ENCODE assay signal across 18 cellular contexts in genomic region chr5:147396070-147396469, GRCh38.
DNase-seq lines count a peak whose midpoint lies in the region; ATAC-seq and TF ChIP-seq lines count a peak whose summit lies in the region.
"Had no signal": no experiment of that assay in that cellular context is flagged by ENCODE, and none has a peak within 500 bp of the region (broad histone marks: within the 10 kb centered on the region; RNA-seq: fewer than 3 reads in every experiment).

No MANE protein-coding gene starts in this region.

- H3K9me3 Mint-ChIP-seq in natural killer cell treated with Interleukin-12 subunit alpha and Interleukin-12 subunit beta and Interleukin-15 and Interleukin-18, amount 100 ng/mL, for 72 hours, result no peaks in the 10 kb centered on the region
- no peaks in the 10 kb centered on the region for H3K9me3 Mint-ChIP-seq in natural killer cell
- H3K9me3 Mint-ChIP-seq in osteocyte (ENCODE audit: unreplicated experiment), result no peaks in the 10 kb centered on the region
- H3K9me3 Mint-ChIP-seq: activated naive CD4-positive, alpha-beta T cell treated with anti-CD3 and anti-CD28 coated beads, Interleukin-2, amount 10 ng/mL, durations not matched to agents 7 days and 5 days; dendritic cell treated with granulocyte-macrophage colony-stimulating factor and Interleukin-4, amounts not matched to agents 40 ng/mL and 50 ng/mL, for 4 days; stimulated activated naive B cell treated with anti-CD40 and anti-IgM and Interleukin-4, amounts not matched to agents 10 μg/mL and 1 μg/mL and 100 μg/mL, for 72 hours had no signal

- intact Hi-C loops in natural killer cell (cut with micrococcal nuclease), result no loop called here
- intact Hi-C loops in aorta (cut with DNase I), result no loop called here
- intact Hi-C loops in head of caudate nucleus (cut with DNase I), result no loop called here

- H3K27ac Mint-ChIP-seq in natural killer cell treated with Interleukin-12 subunit alpha and Interleukin-12 subunit beta and Interleukin-15 and Interleukin-18, amount 100 ng/mL, for 72 hours, result no peak overlapping the region
- H3K27ac Mint-ChIP-seq in natural killer cell, result no peak overlapping the region
- peak overlapping the region; percentile 36 for H3K27ac Mint-ChIP-seq in osteocyte (ENCODE audit: unreplicated experiment)
- H3K27ac Mint-ChIP-seq: activated naive CD4-positive, alpha-beta T cell treated with anti-CD3 and anti-CD28 coated beads, Interleukin-2, amount 10 ng/mL, durations not matched to agents 7 days and 5 days; dendritic cell treated with granulocyte-macrophage colony-stimulating factor and Interleukin-4, amounts not matched to agents 40 ng/mL and 50 ng/mL, for 4 days; stimulated activated naive B cell treated with anti-CD40 and anti-IgM and Interleukin-4, amounts not matched to agents 10 μg/mL and 1 μg/mL and 100 μg/mL, for 72 hours had no signal

- no peak for DNase-seq in natural killer cell treated with Interleukin-12 subunit alpha and Interleukin-12 subunit beta and Interleukin-15 and Interleukin-18, amount 100 ng/mL, for 72 hours (ENCODE audit: low spot score)
- DNase-seq in natural killer cell, result no peak
- DNase-seq in right atrium auricular region (ENCODE audit: low spot score), result no peak
- no peak for DNase-seq in osteocyte (ENCODE audit: extremely low spot score, unreplicated experiment)
- DNase-seq in aorta, result peak; percentile 59 to 77
- no peak for DNase-seq in head of caudate nucleus
- DNase-seq in effector memory CD4-positive, alpha-beta T cell, result no peak
- DNase-seq: activated naive CD4-positive, alpha-beta T cell treated with anti-CD3 and anti-CD28 coated beads, Interleukin-2, amount 10 ng/mL, durations not matched to agents 7 days and 5 days; DMS153; GOT3; NCI-H1417; stimulated activated naive B cell treated with anti-CD40 and anti-IgM and Interleukin-4, amounts not matched to agents 10 μg/mL and 1 μg/mL and 100 μg/mL, for 72 hours had no signal

- no peaks in the 10 kb centered on the region for H3K4me1 Mint-ChIP-seq in natural killer cell treated with Interleukin-12 subunit alpha and Interleukin-12 subunit beta and Interleukin-15 and Interleukin-18, amount 100 ng/mL, for 72 hours (ENCODE audit: low read depth in 2 of 2)
- peaks cover 7 to 8% of the 10 kb centered on the region in 2 donors for H3K4me1 Mint-ChIP-seq in natural killer cell
- no peaks in the 10 kb centered on the region for H3K4me1 Mint-ChIP-seq in osteocyte (ENCODE audit: unreplicated experiment)
- H3K4me1 Mint-ChIP-seq: activated naive CD4-positive, alpha-beta T cell treated with anti-CD3 and anti-CD28 coated beads, Interleukin-2, amount 10 ng/mL, durations not matched to agents 7 days and 5 days; stimulated activated naive B cell treated with anti-CD40 and anti-IgM and Interleukin-4, amounts not matched to agents 10 μg/mL and 1 μg/mL and 100 μg/mL, for 72 hours had no signal

- TF ChIP-seq CTCF in natural killer cell (IDR thresholded peaks at IDR 0.05), result no peak
- no peak for TF ChIP-seq CTCF in right atrium auricular region (IDR thresholded peaks at IDR 0.05)
- TF ChIP-seq CTCF in osteocyte (IDR thresholded peaks at IDR 0.05), result no peak

- ATAC-seq in natural killer cell treated with Interleukin-12 subunit alpha and Interleukin-12 subunit beta and Interleukin-15 and Interleukin-18, amount 100 ng/mL, for 72 hours, result peak; percentile 50
- no peak for ATAC-seq in natural killer cell
- ATAC-seq in aorta (ENCODE audit: low FRiP score), result peak; percentile 63
- ATAC-seq in GM18870 (IDR thresholded peaks at IDR 0.05; ENCODE audit: unreplicated experiment), result no peak
- ATAC-seq: stimulated activated naive B cell treated with anti-CD40 and anti-IgM and Interleukin-4, amounts not matched to agents 10 μg/mL and 1 μg/mL and 100 μg/mL, for 72 hours had no signal

- peaks cover 0 to 6% of the 10 kb centered on the region in 2 donors for H3K4me1 ChIP-seq in right atrium auricular region
- no peaks in the 10 kb centered on the region for H3K4me1 ChIP-seq in aorta (ENCODE audit: control insufficient read depth in 1 of 2, insufficient read depth in 2 of 2, low read length in 2 of 2)
- H3K4me1 ChIP-seq in effector memory CD4-positive, alpha-beta T cell (ENCODE audit: control insufficient read depth, insufficient read depth, low read length, poor library complexity, severe bottlenecking), result no peaks in the 10 kb centered on the region
- H3K4me1 ChIP-seq: parathyroid adenoma, uterus had no signal

- H3K36me3 Mint-ChIP-seq in natural killer cell treated with Interleukin-12 subunit alpha and Interleukin-12 subunit beta and Interleukin-15 and Interleukin-18, amount 100 ng/mL, for 72 hours, result no peaks in the 10 kb centered on the region
- H3K36me3 Mint-ChIP-seq in natural killer cell (no peaks in the 10 kb centered on the region), osteocyte (ENCODE audit: unreplicated experiment) (peaks cover 49% of the 10 kb centered on the region)
- H3K36me3 Mint-ChIP-seq: activated naive CD4-positive, alpha-beta T cell treated with anti-CD3 and anti-CD28 coated beads, Interleukin-2, amount 10 ng/mL, durations not matched to agents 7 days and 5 days; stimulated activated naive B cell treated with anti-CD40 and anti-IgM and Interleukin-4, amounts not matched to agents 10 μg/mL and 1 μg/mL and 100 μg/mL, for 72 hours had no signal

- H3K36me3 ChIP-seq in right atrium auricular region (peaks cover 55% of the 10 kb centered on the region), aorta (ENCODE audit: control insufficient read depth in 1 of 2, insufficient read depth in 2 of 2, low read length in 1 of 2) (peaks cover 0 to 18% of the 10 kb centered on the region in 2 donors)
- H3K36me3 ChIP-seq in effector memory CD4-positive, alpha-beta T cell (ENCODE audit: control insufficient read depth, insufficient read depth, low read length), result no peaks in the 10 kb centered on the region
- H3K36me3 ChIP-seq: uterus had no signal

- peaks cover 0 to 29% of the 10 kb centered on the region in 2 donors for H3K27me3 Mint-ChIP-seq in natural killer cell treated with Interleukin-12 subunit alpha and Interleukin-12 subunit beta and Interleukin-15 and Interleukin-18, amount 100 ng/mL, for 72 hours
- peaks cover 3 to 10% of the 10 kb centered on the region in 2 donors for H3K27me3 Mint-ChIP-seq in natural killer cell (ENCODE audit: low read depth in 2 of 2)
- H3K27me3 Mint-ChIP-seq in osteocyte (ENCODE audit: unreplicated experiment), result no peaks in the 10 kb centered on the region
- H3K27me3 Mint-ChIP-seq: activated naive CD4-positive, alpha-beta T cell treated with anti-CD3 and anti-CD28 coated beads, Interleukin-2, amount 10 ng/mL, durations not matched to agents 7 days and 5 days; dendritic cell treated with granulocyte-macrophage colony-stimulating factor and Interleukin-4, amounts not matched to agents 40 ng/mL and 50 ng/mL, for 4 days; stimulated activated naive B cell treated with anti-CD40 and anti-IgM and Interleukin-4, amounts not matched to agents 10 μg/mL and 1 μg/mL and 100 μg/mL, for 72 hours had no signal

- WGBS in aorta, 2 donors, result 44 to 79% methylated on average over 4 of the region's 4 CpGs

- H3K4me3 Mint-ChIP-seq in natural killer cell treated with Interleukin-12 subunit alpha and Interleukin-12 subunit beta and Interleukin-15 and Interleukin-18, amount 100 ng/mL, for 72 hours, result no peak overlapping the region
- H3K4me3 Mint-ChIP-seq in natural killer cell (no peak overlapping the region), osteocyte (ENCODE audit: unreplicated experiment) (no peak overlapping the region)
- H3K4me3 Mint-ChIP-seq: activated naive CD4-positive, alpha-beta T cell treated with anti-CD3 and anti-CD28 coated beads, Interleukin-2, amount 10 ng/mL, durations not matched to agents 7 days and 5 days; dendritic cell treated with granulocyte-macrophage colony-stimulating factor and Interleukin-4, amounts not matched to agents 40 ng/mL and 50 ng/mL, for 4 days; stimulated activated naive B cell treated with anti-CD40 and anti-IgM and Interleukin-4, amounts not matched to agents 10 μg/mL and 1 μg/mL and 100 μg/mL, for 72 hours had no signal

- H3K27ac ChIP-seq in right atrium auricular region (peak overlapping the region; percentile 5 to 20), aorta (ENCODE audit: low read depth in 1 of 2, low read length in 2 of 2) (no peak overlapping the region)
- no peak overlapping the region for H3K27ac ChIP-seq in effector memory CD4-positive, alpha-beta T cell (ENCODE audit: insufficient read depth, low read length, poor library complexity, severe bottlenecking)
- H3K27ac ChIP-seq: hepatocyte, KMS-11, parathyroid adenoma, uterus had no signal

- H3K4me3 ChIP-seq in right atrium auricular region (no peak overlapping the region), aorta (ENCODE audit: low read length in 2 of 2) (no peak overlapping the region)
- no peak overlapping the region for H3K4me3 ChIP-seq in effector memory CD4-positive, alpha-beta T cell (ENCODE audit: insufficient read depth, low read depth, low read length, poor library complexity, severe bottlenecking)
- H3K4me3 ChIP-seq: hepatocyte, uterus had no signal

- H3K27me3 ChIP-seq in right atrium auricular region (no peaks in the 10 kb centered on the region), aorta (ENCODE audit: control insufficient read depth in 1 of 2, insufficient read depth in 2 of 2, low read length in 1 of 2) (no peaks in the 10 kb centered on the region)
- no peaks in the 10 kb centered on the region for H3K27me3 ChIP-seq in effector memory CD4-positive, alpha-beta T cell (replicated peaks; ENCODE audit: control insufficient read depth, insufficient read depth, low read length, poor library complexity, severe bottlenecking)
- H3K27me3 ChIP-seq: hepatocyte, uterus had no signal

- H3K9me3 ChIP-seq in right atrium auricular region (no peaks in the 10 kb centered on the region), aorta (ENCODE audit: control insufficient read depth, low read length) (no peaks in the 10 kb centered on the region)
- H3K9me3 ChIP-seq in effector memory CD4-positive, alpha-beta T cell (ENCODE audit: control insufficient read depth, low read length), result no peaks in the 10 kb centered on the region
- H3K9me3 ChIP-seq: uterus had no signal

Comparison
In these comparisons a context has a peak if more than half of its experiments do, and no peak if none do; other contexts are left out.
1. ATAC-seq: peak in natural killer cell treated with Interleukin-12 subunit alpha and Interleukin-12 subunit beta and Interleukin-15 and Interleukin-18, amount 100 ng/mL, for 72 hours (2 of 2) and aorta (single experiment); none in natural killer cell (0 of 3) and GM18870 (single experiment).
2. DNase-seq: peak in aorta (2 of 2); none in natural killer cell treated with Interleukin-12 subunit alpha and Interleukin-12 subunit beta and Interleukin-15 and Interleukin-18, amount 100 ng/mL, for 72 hours (single experiment), natural killer cell (single experiment), right atrium auricular region (single experiment), osteocyte (single experiment), head of caudate nucleus (0 of 42) and effector memory CD4-positive, alpha-beta T cell (0 of 3).
3. H3K27ac ChIP-seq: peak in right atrium auricular region (2 of 2); none in aorta (0 of 2) and effector memory CD4-positive, alpha-beta T cell (single experiment).